In genomic region chr1:193567937-193568336, GRCh38 we compare ENCODE assay signal across 1 cellular context.
TF ChIP-seq lines count a peak whose summit lies in the region.

No MANE protein-coding gene starts in this region.

TF ChIP-seq in GM23338, 12 proteins besides CTCF, POLR2A, EP300 and RAD21 (continued from another document):
- TF ChIP-seq ZNF462 (CRISPR knock-in tag; IDR thresholded peaks at IDR 0.05) (no peak), ETS1 (IDR thresholded peaks at IDR 0.05) (no peak), JUNB (IDR thresholded peaks at IDR 0.05; ENCODE audit: unreplicated experiment) (no peak), ZNF114 (CRISPR knock-in tag; IDR thresholded peaks at IDR 0.05) (no peak), EZH2phosphoT487 (IDR thresholded peaks at IDR 0.05; ENCODE audit: unreplicated experiment) (no peak), POLR2AphosphoS5 (IDR thresholded peaks at IDR 0.05; ENCODE audit: low read depth) (no peak)
